ENCODE assay signal across 8 cellular contexts in the genomic region with DNA sequence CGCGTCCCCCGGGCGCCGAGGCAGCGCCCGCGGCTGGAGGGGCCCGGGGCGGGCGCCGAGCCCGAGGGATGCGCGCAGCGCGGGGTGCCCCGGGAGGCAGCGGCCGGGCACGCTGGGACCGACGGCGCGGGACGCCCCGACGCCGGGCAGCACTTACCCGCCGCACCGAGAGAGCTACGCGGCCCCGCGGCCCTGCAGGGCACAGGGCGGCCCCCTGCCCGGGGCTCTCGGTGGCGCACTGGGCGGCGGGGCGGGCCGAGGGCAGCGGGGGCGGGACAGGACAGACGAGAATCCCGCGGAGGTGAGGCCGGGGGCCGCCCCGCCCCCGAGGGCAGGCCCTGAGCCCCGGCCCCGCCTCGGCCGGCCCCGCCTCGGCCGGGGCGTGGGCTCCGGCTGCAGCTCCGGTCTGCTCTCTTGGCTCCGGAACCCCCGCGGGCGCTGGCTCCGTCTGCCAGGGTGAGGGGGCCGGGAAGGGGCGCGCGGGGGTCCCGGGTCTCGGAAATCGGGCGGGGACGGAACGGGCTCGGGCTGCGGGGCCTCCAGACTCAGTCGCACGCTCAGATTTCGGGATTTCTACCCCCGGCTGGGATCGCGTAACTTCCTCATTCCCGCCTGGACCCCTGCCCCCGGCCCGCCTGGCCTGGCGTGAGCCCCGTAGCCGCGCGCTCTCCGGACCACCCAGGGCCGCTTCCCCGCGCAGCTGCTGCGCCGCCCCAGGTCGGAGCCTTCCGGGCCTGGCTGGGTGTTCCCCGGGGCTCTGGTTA. TPM values are rescaled to one million over a fixed set of nuclear protein-coding genes. Genes with fewer than 3 reads are reported as not detected.
DNase-seq lines count a peak whose midpoint lies in the region; ATAC-seq, FAIRE-seq and TF ChIP-seq lines count a peak whose summit lies in the region.

A gene with protein sequence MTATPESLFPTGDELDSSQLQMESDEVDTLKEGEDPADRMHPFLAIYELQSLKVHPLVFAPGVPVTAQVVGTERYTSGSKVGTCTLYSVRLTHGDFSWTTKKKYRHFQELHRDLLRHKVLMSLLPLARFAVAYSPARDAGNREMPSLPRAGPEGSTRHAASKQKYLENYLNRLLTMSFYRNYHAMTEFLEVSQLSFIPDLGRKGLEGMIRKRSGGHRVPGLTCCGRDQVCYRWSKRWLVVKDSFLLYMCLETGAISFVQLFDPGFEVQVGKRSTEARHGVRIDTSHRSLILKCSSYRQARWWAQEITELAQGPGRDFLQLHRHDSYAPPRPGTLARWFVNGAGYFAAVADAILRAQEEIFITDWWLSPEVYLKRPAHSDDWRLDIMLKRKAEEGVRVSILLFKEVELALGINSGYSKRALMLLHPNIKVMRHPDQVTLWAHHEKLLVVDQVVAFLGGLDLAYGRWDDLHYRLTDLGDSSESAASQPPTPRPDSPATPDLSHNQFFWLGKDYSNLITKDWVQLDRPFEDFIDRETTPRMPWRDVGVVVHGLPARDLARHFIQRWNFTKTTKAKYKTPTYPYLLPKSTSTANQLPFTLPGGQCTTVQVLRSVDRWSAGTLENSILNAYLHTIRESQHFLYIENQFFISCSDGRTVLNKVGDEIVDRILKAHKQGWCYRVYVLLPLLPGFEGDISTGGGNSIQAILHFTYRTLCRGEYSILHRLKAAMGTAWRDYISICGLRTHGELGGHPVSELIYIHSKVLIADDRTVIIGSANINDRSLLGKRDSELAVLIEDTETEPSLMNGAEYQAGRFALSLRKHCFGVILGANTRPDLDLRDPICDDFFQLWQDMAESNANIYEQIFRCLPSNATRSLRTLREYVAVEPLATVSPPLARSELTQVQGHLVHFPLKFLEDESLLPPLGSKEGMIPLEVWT (plus strand): TSS at position 383 of the 764 bp plus-strand sequence. CDS start 621 bp downstream, outside the sequence.

- H3K9me3 Mint-ChIP-seq in naive thymus-derived CD4-positive, alpha-beta T cell: no peaks in the 10 kb centered on the region
- H3K9me3 Mint-ChIP-seq in stimulated activated effector memory CD8-positive, alpha-beta T cell treated with anti-CD3 and anti-CD28 coated beads, Interleukin-12 subunit alpha, Interleukin-12 subunit beta, amount 100 ng/mL, for 72 hours: no peaks in the 10 kb centered on the region

- H3K79me2 ChIP-seq in fibroblast of lung (ENCODE audit: control insufficient read depth, insufficient read depth, low read length): no peaks in the 10 kb centered on the region

- no peaks in the 10 kb centered on the region for H3K9me3 ChIP-seq in fibroblast of lung (ENCODE audit: control insufficient read depth, insufficient read depth, low read depth, low read length)
- no peaks in the 10 kb centered on the region for H3K9me3 ChIP-seq in naive thymus-derived CD4-positive, alpha-beta T cell (ENCODE audit: control insufficient read depth in 2 of 3, low read length in 3 of 3)

- H3K27ac ChIP-seq in fibroblast of lung (ENCODE audit: insufficient read depth, low read length): no peak within 1 kb of the TSS
- peak within 1 kb of the TSS; percentile 79 for H3K27ac ChIP-seq in naive thymus-derived CD4-positive, alpha-beta T cell (ENCODE audit: low read depth, low read length)

- peaks cover 7 to 23% (median 19%) of the 10 kb centered on the region in 7 donors for H3K4me1 Mint-ChIP-seq in naive thymus-derived CD4-positive, alpha-beta T cell
- peaks cover 21% of the 10 kb centered on the region for H3K4me1 Mint-ChIP-seq in stimulated activated effector memory CD8-positive, alpha-beta T cell treated with anti-CD3 and anti-CD28 coated beads, Interleukin-12 subunit alpha, Interleukin-12 subunit beta, amount 100 ng/mL, for 72 hours

- H3K4me3 ChIP-seq in fibroblast of lung (replicated peaks in 1 of 4; ENCODE audit: control extremely low read depth in 1 of 4, insufficient read depth in 1 of 4, low read depth in 3 of 4, low read length in 4 of 4): peak within 1 kb of the TSS; percentile 72 to 82 (median 79)
- peak within 1 kb of the TSS; percentile 47 for H3K4me3 ChIP-seq in naive thymus-derived CD4-positive, alpha-beta T cell (ENCODE audit: low read length)

- TF ChIP-seq CTCF in fibroblast of lung (conservative IDR thresholded peaks at IDR 0.05 in 1 of 2, IDR thresholded peaks at IDR 0.05 in 1 of 2; ENCODE audit: low read depth in 1 of 2, low read length in 2 of 2): no peak

- no peaks in the 10 kb centered on the region for H3K27me3 ChIP-seq in fibroblast of lung (ENCODE audit: control insufficient read depth, insufficient read depth, low read length)
- no peaks in the 10 kb centered on the region for H3K27me3 ChIP-seq in naive thymus-derived CD4-positive, alpha-beta T cell (ENCODE audit: control insufficient read depth in 2 of 2, insufficient read depth in 2 of 2, low read length in 2 of 2)

- peak within 1 kb of the TSS; percentile 82 for H3K4me2 ChIP-seq in fibroblast of lung (ENCODE audit: extremely low read depth, insufficient read depth, low read length)

- FAIRE-seq in HTR-8/SVneo (lab: Jason Lieb, UNC): peak; percentile 88
- FAIRE-seq in RCC 7860 (lab: Jason Lieb, UNC): no peak

- peaks cover 0 to 11% (median 5%) of the 10 kb centered on the region in 5 donors for H3K36me3 Mint-ChIP-seq in naive thymus-derived CD4-positive, alpha-beta T cell
- peaks cover 8% of the 10 kb centered on the region for H3K36me3 Mint-ChIP-seq in stimulated activated effector memory CD8-positive, alpha-beta T cell treated with anti-CD3 and anti-CD28 coated beads, Interleukin-12 subunit alpha, Interleukin-12 subunit beta, amount 100 ng/mL, for 72 hours

- peaks cover 0 to 7% (median 0%) of the 10 kb centered on the region in 5 donors for H3K27me3 Mint-ChIP-seq in naive thymus-derived CD4-positive, alpha-beta T cell

- peak within 1 kb of the TSS; percentile 63 for H3K9ac ChIP-seq in fibroblast of lung (ENCODE audit: insufficient read depth, low read length)

- no peaks in the 10 kb centered on the region for H4K20me1 ChIP-seq in fibroblast of lung (ENCODE audit: control insufficient read depth, extremely low read depth, insufficient read depth, low read length)

- intact Hi-C loops in naive thymus-derived CD4-positive, alpha-beta T cell (cut with micrococcal nuclease): loop anchor here (1.0 to 5.0 kb wide), 7 partner anchors 11 to 97 kb away; partner anchors contain the start of genes MED11 (in 2 of the 2), MINK1 (in 2 of the 2), PSMB6 (in 2 of the 2) and ARRB2 (in 1 of the 2)

- no peaks in the 10 kb centered on the region for H3K4me1 ChIP-seq in fibroblast of lung (ENCODE audit: control insufficient read depth, extremely low read depth, insufficient read depth, low read length)
- H3K4me1 ChIP-seq in naive thymus-derived CD4-positive, alpha-beta T cell (ENCODE audit: control insufficient read depth in 2 of 2, insufficient read depth in 2 of 2, low read length in 2 of 2): peaks cover 0 to 5% of the 10 kb centered on the region in 2 donors

- H3K36me3 ChIP-seq in fibroblast of lung (ENCODE audit: control insufficient read depth, insufficient read depth, low read length): peaks cover 4% of the 10 kb centered on the region
- peaks cover 0 to 6% (median 0%) of the 10 kb centered on the region in 3 experiments for H3K36me3 ChIP-seq in naive thymus-derived CD4-positive, alpha-beta T cell (ENCODE audit: control insufficient read depth in 2 of 3, insufficient read depth in 3 of 3, low read length in 3 of 3)

- POLR2A ChIA-PET in naive thymus-derived CD4-positive, alpha-beta T cell (lab: Charles Lee): interaction anchor here (0.6 to 3.3 kb wide), 9 partner anchors 10 to 136 kb away, joined by 3 to 16 read pairs (median 5); partner anchors contain the start of genes ARRB2, MED11, PELP1 and PSMB6

- peak within 1 kb of the TSS; percentile 87 for H2AFZ ChIP-seq in fibroblast of lung (ENCODE audit: low read length)

- peak within 1 kb of the TSS; percentile 71 to 88 (median 80) for H3K4me3 Mint-ChIP-seq in naive thymus-derived CD4-positive, alpha-beta T cell
- peak within 1 kb of the TSS; percentile 66 for H3K4me3 Mint-ChIP-seq in stimulated activated effector memory CD8-positive, alpha-beta T cell treated with anti-CD3 and anti-CD28 coated beads, Interleukin-12 subunit alpha, Interleukin-12 subunit beta, amount 100 ng/mL, for 72 hours

- CTCF ChIA-PET in naive thymus-derived CD4-positive, alpha-beta T cell (lab: Charles Lee): no interaction called here

- H3K27ac Mint-ChIP-seq in naive thymus-derived CD4-positive, alpha-beta T cell: peak within 1 kb of the TSS in 7 of 9 donors; percentile 48 to 78 (median 62)
- peak within 1 kb of the TSS; percentile 63 for H3K27ac Mint-ChIP-seq in stimulated activated effector memory CD8-positive, alpha-beta T cell treated with anti-CD3 and anti-CD28 coated beads, Interleukin-12 subunit alpha, Interleukin-12 subunit beta, amount 100 ng/mL, for 72 hours

- DNase-seq in COR-L47 (lab: John Stamatoyannopoulos, UW) (peak; percentile 21), HTR-8/SVneo (ENCODE audit: insufficient read length, low spot score) (peak; percentile 97), RCC 7860 (ENCODE audit: low spot score) (peak; percentile 46), fibroblast of lung (ENCODE audit: low read depth in 2 of 2) (peak; percentile 69 to 71)
- peak; percentile 66 to 77 for DNase-seq in activated T-helper 1 cell treated with anti-CD3 and anti-CD28 coated beads, Interleukin-2, amount 50 U/mL, for 16 hours (ENCODE audit: low read depth in 1 of 2, low spot score in 1 of 2)
- DNase-seq in naive thymus-derived CD4-positive, alpha-beta T cell: peak; percentile 71 to 95 (median 80)
- DNase-seq in stimulated activated effector memory CD8-positive, alpha-beta T cell treated with anti-CD3 and anti-CD28 coated beads, Interleukin-12 subunit alpha, Interleukin-12 subunit beta, amount 100 ng/mL, for 72 hours (ENCODE audit: low spot score in 2 of 2): peak; percentile 83 to 90

- peak; percentile 94 for ATAC-seq in GM19467 (IDR thresholded peaks at IDR 0.05; ENCODE audit: unreplicated experiment)
- ATAC-seq in naive thymus-derived CD4-positive, alpha-beta T cell: peak; percentile 100
- peak; percentile 97 for ATAC-seq in stimulated activated effector memory CD8-positive, alpha-beta T cell treated with anti-CD3 and anti-CD28 coated beads, Interleukin-12 subunit alpha, Interleukin-12 subunit beta, amount 100 ng/mL, for 72 hours

RNA-seq across cellular contexts. Expression of the gene that starts here (rescaled TPM):
- total RNA-seq in fibroblast of lung: 13.6 and 14.9 TPM in 2 replicates
- polyA plus RNA-seq in fibroblast of lung: 12.7 and 14.3 TPM in 2 replicates
- 13.6 and 15.2 TPM in 2 replicates for polyA plus RNA-seq in fibroblast of lung (2012)
- polyA minus RNA-seq in fibroblast of lung (ENCODE audit: low replicate concordance): 26.1 and 36.7 TPM in 2 replicates
- total RNA-seq in naive thymus-derived CD4-positive, alpha-beta T cell: 10 to 100 TPM; 22.9 to 42.7 (median 26.8) TPM
- polyA plus RNA-seq in naive thymus-derived CD4-positive, alpha-beta T cell: 1 to 10 TPM; 1.5 to 2.2 TPM

Comparison
In these comparisons a context has a peak if more than half of its experiments do, and no peak if none do; other contexts are left out.
1. DNase-seq: peak in every context shown above with its lines; median percentile 97 in HTR-8/SVneo; 86 in stimulated activated effector memory CD8-positive, alpha-beta T cell treated with anti-CD3 and anti-CD28 coated beads, Interleukin-12 subunit alpha, Interleukin-12 subunit beta, amount 100 ng/mL, for 72 hours; 80 in naive thymus-derived CD4-positive, alpha-beta T cell; 72 in activated T-helper 1 cell treated with anti-CD3 and anti-CD28 coated beads, Interleukin-2, amount 50 U/mL, for 16 hours; 70 in fibroblast of lung; 46 in RCC 7860; 21 in COR-L47.